8 cellular contexts compared by ENCODE assay signal in the genomic region with DNA sequence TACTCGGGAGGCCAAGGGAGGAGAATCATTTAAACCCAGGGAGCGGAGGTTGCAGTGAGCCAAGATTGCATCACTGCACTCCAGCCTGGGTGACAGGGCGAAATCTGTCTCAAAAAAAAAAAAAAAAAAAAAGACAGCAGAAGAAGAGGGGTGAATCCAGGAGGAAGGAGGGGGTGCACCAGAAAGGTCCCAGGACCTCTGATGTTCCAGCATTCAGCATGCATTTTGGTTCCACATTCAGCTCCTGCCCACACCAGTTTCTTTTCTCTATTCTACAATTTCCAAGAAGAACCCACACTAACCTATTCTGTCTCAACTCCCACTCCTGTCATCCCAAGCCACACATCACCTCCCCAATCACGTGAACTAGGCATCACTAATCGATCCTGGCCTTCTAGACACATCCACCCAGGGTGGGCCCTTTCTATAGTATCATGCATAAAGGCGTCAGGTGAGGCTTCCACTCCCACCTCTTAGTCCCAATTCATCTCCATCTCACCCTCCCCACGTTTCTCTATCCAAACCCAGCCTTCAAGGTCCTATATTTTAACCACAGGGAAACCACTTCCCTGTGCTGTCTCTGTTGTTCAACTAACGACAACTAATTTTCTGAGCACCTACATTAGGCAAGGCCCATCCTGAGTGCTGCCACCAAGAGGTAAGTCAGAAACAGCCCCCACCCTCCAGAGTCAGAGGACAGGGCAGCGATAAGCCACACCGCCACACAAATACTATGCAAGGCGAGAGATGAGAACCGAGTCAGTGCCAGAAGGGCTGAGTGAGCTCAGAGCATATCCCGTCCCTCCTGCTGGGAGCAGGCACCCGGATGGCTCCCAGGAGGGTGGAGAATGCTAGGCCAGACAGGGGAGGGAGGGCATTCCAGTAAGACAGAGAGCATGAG. TPM values are rescaled to one million over a fixed set of nuclear protein-coding genes. Genes with fewer than 3 reads are reported as not detected.
A peak's percentile ranks its signal among the peaks of the same experiment; 100 is the strongest.
DNase-seq lines count a peak whose midpoint lies in the region; ATAC-seq and TF ChIP-seq lines count a peak whose summit lies in the region.

No MANE protein-coding gene starts in this region.

- no peaks in the 10 kb centered on the region for H3K9me3 ChIP-seq in upper lobe of right lung

- H3K27me3 ChIP-seq in upper lobe of right lung, result no peaks in the 10 kb centered on the region

- intact Hi-C loops in upper lobe of right lung (cut with DNase I), result loop anchor here (10.0 kb wide), 1 partner anchor 48 kb away; no protein-coding TSS in a partner anchor

- DNase-seq in A172 (ENCODE audit: low spot score) (peak; percentile 94), GM13977 (ENCODE audit: low spot score) (peak; percentile 54), NCI-H226 (peak; percentile 95), neural crest cell (ENCODE audit: low read depth, low spot score) (no peak), upper lobe of right lung (peak; percentile 74)
- DNase-seq in activated CD8-positive, alpha-beta memory T cell treated with anti-CD3 and anti-CD28 coated beads for 48 hours (ENCODE audit: low read depth in 2 of 3, low spot score in 2 of 3), result peak in 2 of 3 experiments; percentile 38 to 49

- H3K4me1 Mint-ChIP-seq in neural crest cell, result peaks cover 19% of the 10 kb centered on the region

- in situ Hi-C loops in GM13977 (cut with MboI; ENCODE audit: low pct_unique_long_range_greater_than_20kb, low sequenced_read_pairs, unreplicated experiment), result no loop called here

- H3K4me1 ChIP-seq in upper lobe of right lung, result peaks cover 79% of the 10 kb centered on the region

- peak overlapping the region; percentile 88 for H3K4me3 Mint-ChIP-seq in neural crest cell

- H3K36me3 ChIP-seq in upper lobe of right lung, result no peaks in the 10 kb centered on the region

- H3K9me3 Mint-ChIP-seq in neural crest cell, result no peaks in the 10 kb centered on the region

- no peaks in the 10 kb centered on the region for H3K36me3 Mint-ChIP-seq in neural crest cell (ENCODE audit: low read depth)

- no peak overlapping the region for H3K27ac Mint-ChIP-seq in neural crest cell (ENCODE audit: unreplicated experiment)

- TF ChIP-seq CTCF in GM13977 (IDR thresholded peaks at IDR 0.05; ENCODE audit: extremely low read depth, insufficient read depth, missing control alignments) (peak; percentile 50), neural crest cell (conservative IDR thresholded peaks at IDR 0.05) (no peak), upper lobe of right lung (IDR thresholded peaks at IDR 0.05) (peak; percentile 32)

- peak overlapping the region; percentile 96 for H3K27ac ChIP-seq in upper lobe of right lung

- peak overlapping the region; percentile 80 for H3K4me3 ChIP-seq in upper lobe of right lung

- peaks cover 24% of the 10 kb centered on the region for H3K27me3 Mint-ChIP-seq in neural crest cell (ENCODE audit: low read depth)

- peak; percentile 45 for ATAC-seq in HG02840 (IDR thresholded peaks at IDR 0.05; ENCODE audit: low FRiP score, unreplicated experiment)
- ATAC-seq in esophagus mucosa, result peak; percentile 46
- ATAC-seq in upper lobe of right lung, result peak; percentile 41

RNA-seq across cellular contexts. Expression of gene ANXA11, which starts 2.2 kb away (rescaled TPM):
- total RNA-seq in A172 (2014; rRNA removed; shearing (Covaris generic)), result 110 and 120 TPM in 2 replicates
- 261 TPM for total RNA-seq in esophagus mucosa
- 25.7 and 36.6 TPM in 2 replicates for total RNA-seq in neural crest cell
- 287 TPM for total RNA-seq in upper lobe of right lung
